In the genomic region with DNA sequence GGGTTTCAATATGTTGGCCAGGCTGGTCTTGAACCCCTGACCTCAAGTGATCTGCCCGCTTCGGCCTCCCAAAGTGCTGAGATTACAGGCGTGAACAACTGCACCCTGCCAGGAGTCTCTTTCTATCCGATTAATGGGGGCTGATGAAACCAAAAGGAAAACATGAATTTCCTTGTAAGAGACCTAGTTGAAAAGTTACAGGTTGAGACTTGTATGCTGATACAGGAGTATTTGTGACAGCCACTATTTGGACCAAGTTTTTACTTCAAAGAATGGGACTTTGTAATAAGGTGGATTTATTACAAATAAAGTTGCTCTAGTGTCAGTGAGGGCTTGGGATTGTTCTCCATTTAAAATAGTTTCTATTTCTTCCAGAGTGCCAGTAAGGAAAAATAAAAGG, we compare ENCODE assay signal across 20 cellular contexts. TPM values are rescaled to one million over a fixed set of nuclear protein-coding genes. Genes with fewer than 3 reads are reported as not detected.
A peak's percentile ranks its signal among the peaks of the same experiment; 100 is the strongest.
DNase-seq lines count a peak whose midpoint lies in the region; ATAC-seq and TF ChIP-seq lines count a peak whose summit lies in the region.
"Had no signal": no experiment of that assay in that cellular context is flagged by ENCODE, and none has a peak within 500 bp of the region (broad histone marks: within the 10 kb centered on the region; RNA-seq: fewer than 3 reads in every experiment).

No MANE protein-coding gene starts in this region.

- peak overlapping the region; percentile 76 for H3K27ac ChIP-seq in RWPE2 (ENCODE audit: poor library complexity, severe bottlenecking)
- peak overlapping the region; percentile 91 for H3K27ac ChIP-seq in epithelial cell of prostate
- peak overlapping the region; percentile 23 for H3K27ac ChIP-seq in urinary bladder (ENCODE audit: low read depth)
- H3K27ac ChIP-seq in lower lobe of right lung, result no peak overlapping the region
- H3K27ac ChIP-seq: BLaER1 treated with 17β-estradiol and CSF1 and Interleukin-3, amounts not matched to agents 10 nM and 100 nM; SJSA1 had no signal

- H3K4me3 ChIP-seq in RWPE2 (ENCODE audit: severe bottlenecking), result no peak overlapping the region
- H3K4me3 ChIP-seq in urinary bladder (ENCODE audit: low read depth, low read length), result no peak overlapping the region
- no peak overlapping the region for H3K4me3 ChIP-seq in MG63
- no peak overlapping the region for H3K4me3 ChIP-seq in lower lobe of right lung
- H3K4me3 ChIP-seq: BLaER1 treated with 17β-estradiol and CSF1 and Interleukin-3, amounts not matched to agents 10 nM and 100 nM; GM12878; GM23338; K562; SJSA1 had no signal

- intact Hi-C loops in lower lobe of right lung (cut with DNase I), result no loop called here

- H3K36me3 Mint-ChIP-seq in nephron (ENCODE audit: low read depth), result no peaks in the 10 kb centered on the region
- H3K36me3 Mint-ChIP-seq: CD8-positive, alpha-beta T cell had no signal

- H3K27ac Mint-ChIP-seq in nephron, result peak overlapping the region; percentile 17 to 50 (median 40)
- H3K27ac Mint-ChIP-seq: CD8-positive, alpha-beta T cell; GM23338 had no signal

- no peak overlapping the region for H3K4me3 Mint-ChIP-seq in nephron
- H3K4me3 Mint-ChIP-seq: CD8-positive, alpha-beta T cell; GM23338 had no signal

- H3K4me1 ChIP-seq in RWPE2 (ENCODE audit: insufficient read depth, poor library complexity, severe bottlenecking) (peaks cover 36% of the 10 kb centered on the region), urinary bladder (ENCODE audit: insufficient read depth) (no peaks in the 10 kb centered on the region), lower lobe of right lung (no peaks in the 10 kb centered on the region)

- DNase-seq in RWPE2 (ENCODE audit: low spot score) (no peak), epithelial cell of prostate (ENCODE audit: low read depth, low spot score) (no peak), MG63 (no peak), lower lobe of right lung (no peak)
- DNase-seq: CD8-positive, alpha-beta T cell; NCI-H1417; NCI-H187; NCI-H2107; NCI-H2227 treated with DMSO at 0.1 percent for 48 hours; NCI-H524 had no signal

- H3K36me3 ChIP-seq in RWPE2 (ENCODE audit: low read depth) (no peaks in the 10 kb centered on the region), urinary bladder (ENCODE audit: insufficient read depth) (no peaks in the 10 kb centered on the region), MG63 (no peaks in the 10 kb centered on the region), lower lobe of right lung (no peaks in the 10 kb centered on the region)
- H3K36me3 ChIP-seq: BLaER1 treated with 17β-estradiol and CSF1 and Interleukin-3, amounts not matched to agents 10 nM and 100 nM; SJSA1 had no signal

- no peaks in the 10 kb centered on the region for H3K27me3 Mint-ChIP-seq in nephron (ENCODE audit: low read depth)

- no peaks in the 10 kb centered on the region for H3K9me3 ChIP-seq in RWPE2 (ENCODE audit: severe bottlenecking)
- peaks cover 10% of the 10 kb centered on the region for H3K9me3 ChIP-seq in MG63
- H3K9me3 ChIP-seq in lower lobe of right lung, result no peaks in the 10 kb centered on the region

- TF ChIP-seq CTCF in RWPE2 (IDR thresholded peaks at IDR 0.05; ENCODE audit: poor library complexity, severe bottlenecking), result no peak
- no peak for TF ChIP-seq CTCF in nephron (IDR thresholded peaks at IDR 0.05; ENCODE audit: unreplicated experiment in 3 of 3)
- TF ChIP-seq CTCF in lower lobe of right lung (IDR thresholded peaks at IDR 0.05), result no peak

- H3K27me3 ChIP-seq in RWPE2 (ENCODE audit: insufficient read depth, poor library complexity, severe bottlenecking) (no peaks in the 10 kb centered on the region), MG63 (no peaks in the 10 kb centered on the region), lower lobe of right lung (ENCODE audit: low read depth) (no peaks in the 10 kb centered on the region)
- H3K27me3 ChIP-seq: BLaER1 treated with 17β-estradiol and CSF1 and Interleukin-3, amounts not matched to agents 10 nM and 100 nM; SJSA1 had no signal

- no peak for ATAC-seq in RWPE2 (ENCODE audit: low read depth)
- ATAC-seq in HG03045 (IDR thresholded peaks at IDR 0.05; ENCODE audit: unreplicated experiment), result no peak
- no peak for ATAC-seq in lower lobe of right lung
- ATAC-seq: CD8-positive, alpha-beta T cell; GM12878; K562; PC-3 had no signal

- H3K9me3 Mint-ChIP-seq in nephron, result peaks cover 7% of the 10 kb centered on the region

- 87% methylated on average over 4 of the region's 4 CpGs for WGBS in urinary bladder

- H3K4me1 Mint-ChIP-seq in nephron, result peaks cover 40% of the 10 kb centered on the region

RNA-seq across cellular contexts. Expression of a gene that starts 43.6 kb away (rescaled TPM):
- total RNA-seq in urinary bladder, result not detected
- polyA plus RNA-seq in urinary bladder, result 7.0 TPM
- not detected in 2 replicates for total RNA-seq in MG63 (2014; rRNA removed; shearing (Covaris generic); ENCODE audit: low replicate concordance)
- 2.7 TPM for total RNA-seq in lower lobe of right lung
- total RNA-seq: A673; CD8-positive, alpha-beta T cell; GM12878; K562; SJSA1 had no signal
- polyA plus RNA-seq: GM12878, K562 had no signal

RNA-seq across cellular contexts. Expression of a gene that starts 49.8 kb away (rescaled TPM):
- total RNA-seq in urinary bladder, result 22.6 TPM
- 23.4 TPM for polyA plus RNA-seq in urinary bladder
- total RNA-seq in MG63 (2014; rRNA removed; shearing (Covaris generic); ENCODE audit: low replicate concordance), result 165 and 174 TPM in 2 replicates
- 674 TPM for total RNA-seq in lower lobe of right lung
